22 cellular contexts compared by ENCODE assay signal in genomic region chr4:8319061-8319460, GRCh38. TPM values are rescaled to one million over a fixed set of nuclear protein-coding genes. Genes with fewer than 3 reads are reported as not detected.
DNase-seq lines count a peak whose midpoint lies in the region; ATAC-seq and TF ChIP-seq lines count a peak whose summit lies in the region.
"Had no signal": no experiment of that assay in that cellular context is flagged by ENCODE, and none has a peak within 500 bp of the region (broad histone marks: within the 10 kb centered on the region; RNA-seq: fewer than 3 reads in every experiment).

No MANE protein-coding gene starts in this region.

- peak overlapping the region; percentile 15 to 89 (median 74) for H3K27ac ChIP-seq in heart right ventricle
- H3K27ac ChIP-seq in uterus = peak overlapping the region; percentile 72 to 76
- H3K27ac ChIP-seq: GM23248 had no signal

- intact Hi-C loops in heart right ventricle (cut with DNase I) (loop anchor here in 2 of 10 donors (5.0 kb wide), 2 partner anchors 47 to 83 kb away; no protein-coding TSS in a partner anchor), left ventricle myocardium superior (cut with micrococcal nuclease) (no loop called here), posterior vena cava (cut with DNase I) (no loop called here), uterus (cut with DNase I; ENCODE audit: low total_unique reads) (no loop called here)

- no peak for TF ChIP-seq CTCF in heart right ventricle (IDR thresholded peaks at IDR 0.05)
- no peak for TF ChIP-seq CTCF in uterus (IDR thresholded peaks at IDR 0.05)

- WGBS in heart right ventricle, 2 donors = 77 to 88% methylated on average over 6 of the region's 6 CpGs

- DNase-seq in heart right ventricle (no peak), left ventricle myocardium superior (no peak), foreskin melanocyte (peak; percentile 43), posterior vena cava (ENCODE audit: low spot score) (peak; percentile 20), uterus (no peak), cerebellum (ENCODE audit: low spot score) (no peak)
- no peak for DNase-seq in stimulated activated CD4-positive, alpha-beta T cell treated with anti-CD3 and anti-CD28 coated beads, Interleukin-15, amount 100 ng/mL, for 24 hours
- DNase-seq: activated CD4-positive, CD25-positive, alpha-beta regulatory T cell treated with anti-CD3 and anti-CD28 coated beads, Interleukin-2, amount 50 U/mL, for 72 hours; BE2C; COR-L47; DND-41; glutamatergic neuron; GM23248; mesendoderm; NCI-H1105 treated with DMSO at 0.1 percent for 48 hours; NCI-H2029; NCI-H446; PC-3; SHP77 had no signal

- H3K4me3 ChIP-seq in heart right ventricle = no peak overlapping the region
- H3K4me3 ChIP-seq in uterus = no peak overlapping the region
- H3K4me3 ChIP-seq: GM23248 had no signal

- H3K4me1 ChIP-seq in heart right ventricle (peaks cover 5 to 48% (median 26%) of the 10 kb centered on the region in 9 donors), uterus (peaks cover 0 to 4% of the 10 kb centered on the region in 2 donors)

- H3K9me3 ChIP-seq in heart right ventricle (peaks cover 0 to 11% (median 0%) of the 10 kb centered on the region in 11 donors), uterus (no peaks in the 10 kb centered on the region)
- H3K9me3 ChIP-seq: BE2C had no signal

- H3K27me3 ChIP-seq in heart right ventricle = no peaks in the 10 kb centered on the region
- H3K27me3 ChIP-seq in uterus = no peaks in the 10 kb centered on the region
- H3K27me3 ChIP-seq: BE2C had no signal

- ATAC-seq in heart right ventricle = no peak
- no peak for ATAC-seq in left ventricle myocardium superior
- no peak for ATAC-seq in HG02610 (IDR thresholded peaks at IDR 0.05; ENCODE audit: unreplicated experiment)
- ATAC-seq: PC-3 had no signal

- TF ChIP-seq POLR2A in uterus (IDR thresholded peaks at IDR 0.05) = no peak

- H3K36me3 ChIP-seq in heart right ventricle (no peaks in the 10 kb centered on the region), uterus (no peaks in the 10 kb centered on the region)
- H3K36me3 ChIP-seq: BE2C had no signal

RNA-seq across cellular contexts. Expression of gene HTRA3, which starts 49.5 kb away (rescaled TPM):
- total RNA-seq in heart right ventricle (10 to 100 TPM; 20.2 to 82.5 (median 54.2) TPM), left ventricle myocardium superior (95.6 TPM), posterior vena cava (100 to 1,000 TPM in 1 of 2 donors, 10 to 100 TPM in 1; 14.9 to 104 TPM), uterus (10 to 100 TPM; 22.8 to 65.3 (median 29.5) TPM), cerebellum (2.4 TPM)
- 10 to 100 TPM; 51.8 to 56.7 TPM for polyA plus RNA-seq in heart right ventricle
- total RNA-seq: activated CD8-positive, alpha-beta memory T cell treated with anti-CD3 and anti-CD28 coated beads for 36 hours had no signal
- polyA plus RNA-seq: IgD-negative memory B cell had no signal

Comparison
In these comparisons a context has a peak if more than half of its experiments do, and no peak if none do; other contexts are left out.
1. DNase-seq: peak in foreskin melanocyte (single experiment) and posterior vena cava (single experiment); none in heart right ventricle (0 of 2), left ventricle myocardium superior (single experiment), uterus (0 of 2), cerebellum (single experiment) and stimulated activated CD4-positive, alpha-beta T cell treated with anti-CD3 and anti-CD28 coated beads, Interleukin-15, amount 100 ng/mL, for 24 hours (single experiment).